In the genomic region with DNA sequence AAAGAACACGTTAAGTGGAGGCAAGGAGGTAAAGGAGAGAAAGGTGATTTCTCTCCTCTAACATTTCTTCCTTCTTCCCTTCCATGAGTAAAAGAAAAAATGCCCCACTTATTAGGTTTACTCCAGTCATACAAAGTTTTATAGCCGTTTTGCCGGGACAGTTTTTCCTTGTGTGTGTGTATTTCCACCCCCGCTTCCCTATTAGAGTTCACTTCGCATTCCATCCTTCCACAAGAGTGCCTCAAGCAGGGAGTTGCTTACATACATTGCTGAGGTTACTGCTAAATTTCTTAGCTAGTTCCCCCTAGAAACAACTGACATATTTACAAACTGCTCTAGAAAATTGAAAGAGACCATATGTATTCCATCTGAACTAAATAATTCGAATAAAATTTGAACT, we compare ENCODE assay signal across 27 cellular contexts. TPM values are rescaled to one million over a fixed set of nuclear protein-coding genes. Genes with fewer than 3 reads are reported as not detected.
"Had no signal": no experiment of that assay in that cellular context is flagged by ENCODE, and none has a peak within 500 bp of the region (broad histone marks: within the 10 kb centered on the region; RNA-seq: fewer than 3 reads in every experiment).

No MANE protein-coding gene starts in this region.

- H3K4me1 Mint-ChIP-seq: activated naive CD4-positive, alpha-beta T cell treated with anti-CD3 and anti-CD28 coated beads, Interleukin-2, amount 50 U/mL, for 24 hours had no signal

- H3K27ac ChIP-seq: Peyer's patch, RWPE1, SJCRH30 had no signal

- H3K27ac Mint-ChIP-seq: activated CD8-positive, alpha-beta T cell treated with anti-CD3 and anti-CD28 coated beads, Interleukin-2, amount 10 ng/mL, durations not matched to agents 7 days and 5 days; activated naive CD4-positive, alpha-beta T cell treated with anti-CD3 and anti-CD28 coated beads, Interleukin-2, amount 50 U/mL, for 24 hours; activated T-helper 1 cell treated with anti-CD3 and anti-CD28 coated beads, Interleukin-12 subunit alpha, Interleukin-12 subunit beta, Interleukin-2, Interleukin-4 antibody, amounts not matched to agents 30 ng/mL and 10 ng/mL and 1 ng/mL, durations not matched to agents 14 hours and 24 hours and 36 hours; T-helper 1 cell treated with Interleukin-12 subunit alpha and Interleukin-12 subunit beta and Interleukin-4 antibody, amounts not matched to agents 30 μg/mL and 1 μg/mL, for 36 hours had no signal

- H3K36me3 Mint-ChIP-seq: activated naive CD4-positive, alpha-beta T cell treated with anti-CD3 and anti-CD28 coated beads, Interleukin-2, amount 50 U/mL, for 24 hours had no signal

- H3K4me1 ChIP-seq: Peyer's patch, SJCRH30 had no signal

- ATAC-seq: activated CD4-positive, CD25-positive, alpha-beta regulatory T cell treated with anti-CD3 and anti-CD28 coated beads, Interleukin-2, amount 50 U/mL, for 24 hours; activated CD8-positive, alpha-beta T cell treated with anti-CD3 and anti-CD28 coated beads, Interleukin-2, amount 10 ng/mL, durations not matched to agents 7 days and 5 days; K562; SK-N-SH treated with all-trans-retinoic acid at 6 μM for 48 hours had no signal

- H3K27me3 ChIP-seq: Peyer's patch, SJCRH30 had no signal

- H3K36me3 ChIP-seq: Peyer's patch, SJCRH30 had no signal

- H3K9me3 Mint-ChIP-seq: activated naive CD4-positive, alpha-beta T cell treated with anti-CD3 and anti-CD28 coated beads, Interleukin-2, amount 50 U/mL, for 24 hours; activated T-helper 1 cell treated with anti-CD3 and anti-CD28 coated beads, Interleukin-12 subunit alpha, Interleukin-12 subunit beta, Interleukin-2, Interleukin-4 antibody, amounts not matched to agents 30 ng/mL and 10 ng/mL and 1 ng/mL, durations not matched to agents 14 hours and 24 hours and 36 hours; T-helper 1 cell treated with Interleukin-12 subunit alpha and Interleukin-12 subunit beta and Interleukin-4 antibody, amounts not matched to agents 30 μg/mL and 1 μg/mL, for 36 hours had no signal

- H3K9me3 ChIP-seq: Peyer's patch, SJCRH30 had no signal

- H3K4me3 ChIP-seq: K562, Peyer's patch, SJCRH30 had no signal

- DNase-seq: activated CD4-positive, alpha-beta T cell treated with anti-CD3 and anti-CD28 coated beads for 48 hours; activated CD4-positive, alpha-beta T cell treated with anti-CD3 and anti-CD28 coated beads, Interleukin-2, amount 50 U/mL, for 4 hours; activated CD8-positive, alpha-beta memory T cell treated with anti-CD3 and anti-CD28 coated beads, Interleukin-2, amount 50 U/mL, for 48 hours; activated CD8-positive, alpha-beta T cell treated with anti-CD3 and anti-CD28 coated beads, Interleukin-2, amount 10 ng/mL, durations not matched to agents 7 days and 5 days; activated effector memory CD4-positive, alpha-beta T cell treated with Interleukin-2 at 50 U/mL for 16 hours; activated naive CD4-positive, alpha-beta T cell; activated T-cell treated with anti-CD3 and anti-CD28 coated beads, Interleukin-2, amount 50 U/mL, for 1 hour; amygdala; caudate nucleus; Karpas-422; MM.1S; NCI-H1105 treated with DMSO at 0.1 percent for 48 hours; NCI-H146; NCI-H187 treated with DMSO at 0.1 percent for 48 hours; NCI-H2081 treated with DMSO at 0.1 percent for 48 hours; NCI-H446; NCI-H524; Peyer's patch; Right ventricle myocardium superior; SJCRH30 had no signal

- H3K4me3 Mint-ChIP-seq: activated CD8-positive, alpha-beta T cell treated with anti-CD3 and anti-CD28 coated beads, Interleukin-2, amount 10 ng/mL, durations not matched to agents 7 days and 5 days; activated naive CD4-positive, alpha-beta T cell treated with anti-CD3 and anti-CD28 coated beads, Interleukin-2, amount 50 U/mL, for 24 hours; activated T-helper 1 cell treated with anti-CD3 and anti-CD28 coated beads, Interleukin-12 subunit alpha, Interleukin-12 subunit beta, Interleukin-2, Interleukin-4 antibody, amounts not matched to agents 30 ng/mL and 10 ng/mL and 1 ng/mL, durations not matched to agents 14 hours and 24 hours and 36 hours; T-helper 1 cell treated with Interleukin-12 subunit alpha and Interleukin-12 subunit beta and Interleukin-4 antibody, amounts not matched to agents 30 μg/mL and 1 μg/mL, for 36 hours had no signal

RNA-seq across cellular contexts. Expression of a gene that starts 45.2 kb away (rescaled TPM):
- total RNA-seq: activated CD8-positive, alpha-beta T cell treated with anti-CD3 and anti-CD28 coated beads, Interleukin-2, amount 10 ng/mL, durations not matched to agents 7 days and 5 days; activated T-helper 1 cell treated with anti-CD3 and anti-CD28 coated beads, Interleukin-12 subunit alpha, Interleukin-12 subunit beta, Interleukin-2, Interleukin-4 antibody, amounts not matched to agents 30 ng/mL and 10 ng/mL and 1 ng/mL, durations not matched to agents 14 hours and 24 hours and 36 hours; K562; Peyer's patch; Right ventricle myocardium superior; SJCRH30 had no signal
- polyA plus RNA-seq: K562 had no signal

RNA-seq across cellular contexts. Expression of a gene that starts 51.3 kb away (rescaled TPM):
- total RNA-seq: activated CD8-positive, alpha-beta T cell treated with anti-CD3 and anti-CD28 coated beads, Interleukin-2, amount 10 ng/mL, durations not matched to agents 7 days and 5 days; activated T-helper 1 cell treated with anti-CD3 and anti-CD28 coated beads, Interleukin-12 subunit alpha, Interleukin-12 subunit beta, Interleukin-2, Interleukin-4 antibody, amounts not matched to agents 30 ng/mL and 10 ng/mL and 1 ng/mL, durations not matched to agents 14 hours and 24 hours and 36 hours; K562 had no signal
- polyA plus RNA-seq: K562 had no signal
